In the genomic region with DNA sequence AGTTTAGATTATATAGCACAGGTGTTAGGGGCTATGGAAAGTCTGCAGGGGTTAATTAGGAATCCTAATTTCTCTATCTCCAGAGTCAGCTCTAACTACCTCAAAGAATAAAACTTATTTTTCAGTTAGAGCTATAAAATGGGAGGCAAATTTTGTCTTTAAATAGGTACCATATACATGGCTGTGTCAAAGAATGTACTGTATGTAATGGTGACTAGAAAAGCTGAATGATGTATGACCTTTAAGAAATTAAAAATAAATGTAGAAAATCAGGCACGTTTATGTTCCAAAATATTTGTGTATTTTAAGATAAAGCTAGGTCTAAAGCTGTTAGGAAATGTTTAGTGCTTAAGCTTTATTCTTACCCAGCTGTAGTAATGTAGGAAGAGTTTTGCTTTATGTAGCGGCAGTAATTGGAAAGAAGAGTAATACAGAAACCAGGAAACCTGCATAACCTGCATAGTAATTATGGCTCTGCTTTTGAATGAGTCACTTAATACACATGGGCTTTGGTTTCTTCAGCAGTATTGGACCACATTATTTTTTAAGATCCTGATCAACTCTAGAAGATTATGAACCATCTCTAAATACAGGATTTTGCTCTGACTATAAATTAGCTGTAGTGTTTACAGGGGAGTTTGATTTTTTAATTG, we compare ENCODE assay signal across 1 cellular context.
TF ChIP-seq lines count a peak whose summit lies in the region.

No MANE protein-coding gene starts in this region.

TF ChIP-seq in SK-N-SH treated with all-trans-retinoic acid at 6 μM for 48 hours, 23 proteins besides CTCF, POLR2A, EP300 and RAD21 (continued from another document):
- TF ChIP-seq, protein P1, sequence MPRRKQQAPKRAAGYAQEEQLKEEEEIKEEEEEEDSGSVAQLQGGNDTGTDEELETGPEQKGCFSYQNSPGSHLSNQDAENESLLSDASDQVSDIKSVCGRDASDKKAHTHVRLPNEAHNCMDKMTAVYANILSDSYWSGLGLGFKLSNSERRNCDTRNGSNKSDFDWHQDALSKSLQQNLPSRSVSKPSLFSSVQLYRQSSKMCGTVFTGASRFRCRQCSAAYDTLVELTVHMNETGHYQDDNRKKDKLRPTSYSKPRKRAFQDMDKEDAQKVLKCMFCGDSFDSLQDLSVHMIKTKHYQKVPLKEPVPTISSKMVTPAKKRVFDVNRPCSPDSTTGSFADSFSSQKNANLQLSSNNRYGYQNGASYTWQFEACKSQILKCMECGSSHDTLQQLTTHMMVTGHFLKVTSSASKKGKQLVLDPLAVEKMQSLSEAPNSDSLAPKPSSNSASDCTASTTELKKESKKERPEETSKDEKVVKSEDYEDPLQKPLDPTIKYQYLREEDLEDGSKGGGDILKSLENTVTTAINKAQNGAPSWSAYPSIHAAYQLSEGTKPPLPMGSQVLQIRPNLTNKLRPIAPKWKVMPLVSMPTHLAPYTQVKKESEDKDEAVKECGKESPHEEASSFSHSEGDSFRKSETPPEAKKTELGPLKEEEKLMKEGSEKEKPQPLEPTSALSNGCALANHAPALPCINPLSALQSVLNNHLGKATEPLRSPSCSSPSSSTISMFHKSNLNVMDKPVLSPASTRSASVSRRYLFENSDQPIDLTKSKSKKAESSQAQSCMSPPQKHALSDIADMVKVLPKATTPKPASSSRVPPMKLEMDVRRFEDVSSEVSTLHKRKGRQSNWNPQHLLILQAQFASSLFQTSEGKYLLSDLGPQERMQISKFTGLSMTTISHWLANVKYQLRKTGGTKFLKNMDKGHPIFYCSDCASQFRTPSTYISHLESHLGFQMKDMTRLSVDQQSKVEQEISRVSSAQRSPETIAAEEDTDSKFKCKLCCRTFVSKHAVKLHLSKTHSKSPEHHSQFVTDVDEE (CRISPR knock-in tag; IDR thresholded peaks at IDR 0.05), result no peak
- TF ChIP-seq ESRRG (CRISPR knock-in tag; IDR thresholded peaks at IDR 0.05), result no peak
- no peak for TF ChIP-seq ZFP3 (CRISPR knock-in tag; IDR thresholded peaks at IDR 0.05)
- no peak for TF ChIP-seq ISL1 (CRISPR knock-in tag; IDR thresholded peaks at IDR 0.05)
- no peak for TF ChIP-seq ZFP30 (CRISPR knock-in tag; IDR thresholded peaks at IDR 0.05)
